31 cellular contexts compared by ENCODE assay signal in genomic region chr12:50026691-50027090, GRCh38. TPM values are rescaled to one million over a fixed set of nuclear protein-coding genes. Genes with fewer than 3 reads are reported as not detected.
A peak's percentile ranks its signal among the peaks of the same experiment; 100 is the strongest.
DNase-seq lines count a peak whose midpoint lies in the region; ATAC-seq, FAIRE-seq and TF ChIP-seq lines count a peak whose summit lies in the region.
"Had no signal": no experiment of that assay in that cellular context is flagged by ENCODE, and none has a peak within 500 bp of the region (broad histone marks: within the 10 kb centered on the region; RNA-seq: fewer than 3 reads in every experiment).

No MANE protein-coding gene starts in this region.

- ATAC-seq in HepG2 (no peak), right lobe of liver (no peak), foreskin keratinocyte (no peak), GM21423 (IDR thresholded peaks at IDR 0.05; ENCODE audit: unreplicated experiment) (no peak)
- ATAC-seq in stimulated activated effector memory CD8-positive, alpha-beta T cell treated with anti-CD3 and anti-CD28 coated beads, Interleukin-12 subunit alpha, Interleukin-12 subunit beta, amount 100 ng/mL, for 72 hours, result no peak
- ATAC-seq: GM23338 had no signal

- H3K9me3 ChIP-seq in HepG2 (ENCODE audit: low read length) (no peaks in the 10 kb centered on the region), right lobe of liver (no peaks in the 10 kb centered on the region), OCI-LY7 (ENCODE audit: low read length) (no peaks in the 10 kb centered on the region), esophagus muscularis mucosa (no peaks in the 10 kb centered on the region)
- H3K9me3 ChIP-seq: BLaER1, HAP-1, SJSA1 had no signal

- POLR2A ChIA-PET in HepG2 (lab: Yijun Ruan, JAX), result no interaction called here
- POLR2A ChIA-PET in OCI-LY7 (lab: Charles Lee), result interaction anchor here (0.7 to 1.1 kb wide), 3 partner anchors 11 to 85 kb away, joined by 3 to 6 read pairs (median 3); partner anchors contain the start of gene COX14

- H3K79me2 ChIP-seq in HepG2 (ENCODE audit: insufficient read depth, low read length) (peaks cover 33% of the 10 kb centered on the region), OCI-LY7 (ENCODE audit: insufficient read depth, low read depth, low read length) (peaks cover 36% of the 10 kb centered on the region)

- TF ChIP-seq RAD21 in HepG2 (CRISPR knock-in tag; IDR thresholded peaks at IDR 0.05), result no peak

- intact Hi-C loops in HepG2 (cut with micrococcal nuclease; ENCODE audit: unreplicated experiment), result no loop called here
- intact Hi-C loops in right lobe of liver (cut with DNase I), result no loop called here
- intact Hi-C loops in OCI-LY7 (cut with micrococcal nuclease; ENCODE audit: unreplicated experiment), result no loop called here
- intact Hi-C loops in esophagus muscularis mucosa (cut with DNase I), result no loop called here

- H3K9me2 ChIP-seq in OCI-LY7 (ENCODE audit: insufficient read depth, low read length), result no peaks in the 10 kb centered on the region

- no peak overlapping the region for H3K9ac ChIP-seq in HepG2 (ENCODE audit: insufficient read depth, low read depth, low read length)
- H3K9ac ChIP-seq: BLaER1 had no signal

- H3K4me1 Mint-ChIP-seq in stimulated activated effector memory CD8-positive, alpha-beta T cell treated with anti-CD3 and anti-CD28 coated beads, Interleukin-12 subunit alpha, Interleukin-12 subunit beta, amount 100 ng/mL, for 72 hours, result peaks cover 20% of the 10 kb centered on the region

- no peaks in the 10 kb centered on the region for H4K20me1 ChIP-seq in HepG2 (ENCODE audit: insufficient read depth, low read length)
- peaks cover 8% of the 10 kb centered on the region; the same call in 1 of the 2 replicates for H4K20me1 ChIP-seq in OCI-LY7 (ENCODE audit: insufficient read depth, low read length)
- H4K20me1 ChIP-seq: BLaER1 had no signal

- H3K4me3 Mint-ChIP-seq in stimulated activated effector memory CD8-positive, alpha-beta T cell treated with anti-CD3 and anti-CD28 coated beads, Interleukin-12 subunit alpha, Interleukin-12 subunit beta, amount 100 ng/mL, for 72 hours, result no peak overlapping the region
- H3K4me3 Mint-ChIP-seq: CD4-positive, CD25-positive, alpha-beta regulatory T cell had no signal

- H3K36me3 Mint-ChIP-seq in stimulated activated effector memory CD8-positive, alpha-beta T cell treated with anti-CD3 and anti-CD28 coated beads, Interleukin-12 subunit alpha, Interleukin-12 subunit beta, amount 100 ng/mL, for 72 hours, result peaks cover 30% of the 10 kb centered on the region
- H3K36me3 Mint-ChIP-seq: CD4-positive, CD25-positive, alpha-beta regulatory T cell had no signal

- CTCF ChIA-PET in HepG2 (lab: Yijun Ruan, JAX; ENCODE audit: low intra/inter-chr PET ratio, low total read pairs), result no interaction called here
- CTCF ChIA-PET in OCI-LY7 (lab: Charles Lee; ENCODE audit: unreplicated experiment), result interaction anchor here (1.8 kb wide), 2 partner anchors 12 to 20 kb away, joined by 5 to 9 read pairs; no protein-coding TSS in a partner anchor

- TF ChIP-seq CTCF in HepG2 (CRISPR knock-in tag; IDR thresholded peaks at IDR 0.05) (no peak), right lobe of liver (IDR thresholded peaks at IDR 0.05) (no peak), OCI-LY7 (conservative IDR thresholded peaks at IDR 0.05; ENCODE audit: low read length) (no peak), esophagus muscularis mucosa (IDR thresholded peaks at IDR 0.05) (no peak), foreskin keratinocyte (conservative IDR thresholded peaks at IDR 0.05) (no peak)

- H3K36me3 ChIP-seq in HepG2 (replicated peaks in 1 of 2; ENCODE audit: control insufficient read depth in 1 of 2, insufficient read depth in 2 of 2, low read length in 2 of 2) (no peaks in the 10 kb centered on the region), right lobe of liver (no peaks in the 10 kb centered on the region), OCI-LY7 (ENCODE audit: insufficient read depth, low read length) (peaks cover 19% of the 10 kb centered on the region), esophagus muscularis mucosa (no peaks in the 10 kb centered on the region)

- WGBS in HepG2 (ENCODE audit: low lambda C conversion rate), result 94% methylated on average over 3 of the region's 3 CpGs
- 86% methylated on average over 3 of the region's 3 CpGs for WGBS in right lobe of liver (ENCODE audit: insufficient coverage, low coverage, low lambda C conversion rate, missing lambda C conversion rate)
- WGBS in esophagus muscularis mucosa, result 88% methylated on average over 3 of the region's 3 CpGs

- H3K4me3 ChIP-seq in HepG2 (replicated peaks in 1 of 3; ENCODE audit: insufficient read depth in 1 of 3, low read depth in 2 of 3, low read length in 3 of 3) (no peak overlapping the region), right lobe of liver (no peak overlapping the region), OCI-LY7 (ENCODE audit: low read depth, low read length, poor library complexity, severe bottlenecking) (no peak overlapping the region), esophagus muscularis mucosa (no peak overlapping the region)
- H3K4me3 ChIP-seq: BLaER1, GM23338, HAP-1, PC-9, SJSA1 had no signal

- FAIRE-seq in HepG2 (lab: Jason Lieb, UNC), result no peak
- FAIRE-seq: GM18507 had no signal

- BruUV-seq in HepG2 (replicated peaks; lab: Mats Ljungman, UMichigan), result no TSS peak
- BruUV-seq in OCI-LY7 (replicated peaks; lab: Mats Ljungman, UMichigan), result no TSS peak

- no peak overlapping the region for H3K4me2 ChIP-seq in HepG2 (ENCODE audit: low read depth, low read length)
- no peak overlapping the region for H3K4me2 ChIP-seq in OCI-LY7 (ENCODE audit: low read length)
- H3K4me2 ChIP-seq: GM23338 had no signal

- H3K27me3 ChIP-seq in HepG2 (ENCODE audit: control insufficient read depth in 1 of 2, insufficient read depth in 2 of 2, low read length in 2 of 2) (no peaks in the 10 kb centered on the region; a peak in 1 of 5 replicates), right lobe of liver (no peaks in the 10 kb centered on the region), esophagus muscularis mucosa (peaks cover 0 to 4% (median 0%) of the 10 kb centered on the region in 4 donors), foreskin keratinocyte (no peaks in the 10 kb centered on the region)
- H3K27me3 ChIP-seq: BLaER1, SJSA1 had no signal

- TF ChIP-seq POLR2A in HepG2 (IDR thresholded peaks at IDR 0.05; ENCODE audit: insufficient read depth in 1 of 2, low read depth in 2 of 2, low read length in 2 of 2) (no peak), right lobe of liver (IDR thresholded peaks at IDR 0.05) (no peak), esophagus muscularis mucosa (IDR thresholded peaks at IDR 0.05; ENCODE audit: low read depth) (no peak)

- in situ Hi-C loops in HepG2 (cut with HindIII; ENCODE audit: extremely low pct_ligation_motif_present, low pct_unique_long_range_greater_than_20kb), result no loop called here

- H3K27ac ChIP-seq in HepG2 (ENCODE audit: extremely low read length, insufficient read depth, low read length) (no peak overlapping the region), right lobe of liver (no peak overlapping the region), OCI-LY7 (ENCODE audit: low read depth, low read length, poor library complexity, severe bottlenecking) (no peak overlapping the region), esophagus muscularis mucosa (replicated peaks in 1 of 4) (no peak overlapping the region), foreskin keratinocyte (no peak overlapping the region)
- H3K27ac ChIP-seq: PC-9 had no signal

- H2AFZ ChIP-seq in HepG2 (ENCODE audit: low read length), result no peak overlapping the region
- H2AFZ ChIP-seq in OCI-LY7 (ENCODE audit: low read length), result peak overlapping the region; percentile 87; the same call in 1 of the 2 replicates

- peaks cover 3% of the 10 kb centered on the region for H3K9me3 Mint-ChIP-seq in stimulated activated effector memory CD8-positive, alpha-beta T cell treated with anti-CD3 and anti-CD28 coated beads, Interleukin-12 subunit alpha, Interleukin-12 subunit beta, amount 100 ng/mL, for 72 hours
- H3K9me3 Mint-ChIP-seq: CD4-positive, CD25-positive, alpha-beta regulatory T cell; GM23338 had no signal

- H3K4me1 ChIP-seq in HepG2 (ENCODE audit: insufficient read depth, low read length) (peaks cover 52% of the 10 kb centered on the region), right lobe of liver (peaks cover 0 to 6% (median 0%) of the 10 kb centered on the region in 4 donors), OCI-LY7 (ENCODE audit: insufficient read depth, low read length, poor library complexity, severe bottlenecking) (peaks cover 30% of the 10 kb centered on the region), esophagus muscularis mucosa (peaks cover 6 to 15% (median 12%) of the 10 kb centered on the region in 4 donors), foreskin keratinocyte (peaks cover 9% of the 10 kb centered on the region)

- H3K27ac Mint-ChIP-seq in stimulated activated effector memory CD8-positive, alpha-beta T cell treated with anti-CD3 and anti-CD28 coated beads, Interleukin-12 subunit alpha, Interleukin-12 subunit beta, amount 100 ng/mL, for 72 hours, result peak overlapping the region; percentile 62
- H3K27ac Mint-ChIP-seq: CD4-positive, CD25-positive, alpha-beta regulatory T cell had no signal

- TF ChIP-seq EP300 in HepG2 (IDR thresholded peaks at IDR 0.05; ENCODE audit: low read depth in 2 of 2, low read length in 2 of 2) (no peak), HepG2 (CRISPR knock-in tag; IDR thresholded peaks at IDR 0.05; ENCODE audit: borderline replicate concordance) (no peak), esophagus muscularis mucosa (IDR thresholded peaks at IDR 0.05) (no peak)

- DNase-seq in HepG2 (ENCODE audit: low spot score) (no peak), right lobe of liver (no peak), OCI-LY7 (ENCODE audit: low spot score) (no peak), esophagus muscularis mucosa (ENCODE audit: extremely low spot score) (peak; percentile 45), foreskin keratinocyte (no peak), hepatic stellate cell (ENCODE audit: low spot score) (no peak)
- DNase-seq in stimulated activated effector memory CD8-positive, alpha-beta T cell treated with anti-CD3 and anti-CD28 coated beads, Interleukin-12 subunit alpha, Interleukin-12 subunit beta, amount 100 ng/mL, for 72 hours (ENCODE audit: low spot score in 2 of 2), result no peak
- DNase-seq: CD4-positive, CD25-positive, alpha-beta regulatory T cell; DMS153; IMR-90; Kasumi-1; MV-4-11; NCI-H1105; NCI-H146; NCI-H2029; NCI-H446; NCI-H524 treated with DMSO at 0.1 percent for 48 hours; NCI-H774; PC-9; Right ventricle myocardium superior; RPMI8226 had no signal

RNA-seq across cellular contexts. Expression of gene RACGAP1, which starts 1.4 kb away (rescaled TPM):
- total RNA-seq in HepG2 (2016; rRNA removed; fragmentation: Illumina TruSeq; extraction: Trizol) (57.9 and 95.5 TPM in 2 replicates), right lobe of liver (1 to 10 TPM; 2.8 to 5.4 (median 4.2) TPM), OCI-LY7 (2022) (93.6 and 104 TPM in 2 replicates), esophagus muscularis mucosa (10 to 100 TPM; 10.5 to 13.3 (median 11.4) TPM), foreskin keratinocyte (80.6 and 101 TPM in 2 replicates)
- total RNA-seq in HepG2 (2016; cell fraction: cytosol; rRNA removed; fragmentation: Illumina TruSeq; extraction: Trizol; ENCODE audit: low read depth), result 19.2 and 25.1 TPM in 2 replicates
- 56.8 and 91.5 TPM in 2 replicates for total RNA-seq in HepG2 (2016; cell fraction: insoluble cytoplasmic fraction; rRNA removed; fragmentation: Illumina TruSeq; extraction: Trizol)
- 22.2 and 24.7 TPM in 2 replicates for total RNA-seq in HepG2 (2016; cell fraction: membrane; rRNA removed; fragmentation: Illumina TruSeq; extraction: Trizol)
- total RNA-seq in HepG2 (2016; cell fraction: nucleus; rRNA removed; fragmentation: Illumina TruSeq; extraction: Trizol), result 29.8 and 36.8 TPM in 2 replicates
- polyA plus RNA-seq in HepG2 (2011; rRNA removed) (14.0 and 16.7 TPM in 2 replicates), foreskin keratinocyte (34.3 and 48.4 TPM in 2 replicates)
- polyA plus RNA-seq in HepG2 (2011; cell fraction: cytosol; rRNA removed), result 11.8 and 12.2 TPM in 2 replicates
- polyA plus RNA-seq in HepG2 (2011; cell fraction: nucleus; rRNA removed), result 15.3 and 17.4 TPM in 2 replicates
- 13.0 and 24.8 TPM in 2 replicates for polyA plus RNA-seq in HepG2 (2012)
- polyA plus RNA-seq in HepG2 (2016; cell fraction: cytosol; fragmentation: Illumina TruSeq; extraction: Trizol; ENCODE audit: low read depth), result 3.3 and 3.8 TPM in 2 replicates
- 55.6 and 59.8 TPM in 2 replicates for polyA plus RNA-seq in HepG2 (2016; cell fraction: insoluble cytoplasmic fraction; fragmentation: Illumina TruSeq; extraction: Trizol; ENCODE audit: low read depth)
- polyA plus RNA-seq in HepG2 (2016; cell fraction: membrane; fragmentation: Illumina TruSeq; extraction: Trizol; ENCODE audit: low read depth), result 8.3 and 9.6 TPM in 2 replicates
- 35.4 and 37.2 TPM in 2 replicates for polyA plus RNA-seq in HepG2 (2016; cell fraction: nucleus; fragmentation: Illumina TruSeq; extraction: Trizol; ENCODE audit: insufficient read depth, low read depth)
- polyA minus RNA-seq in HepG2 (2011; rRNA and poly(A)+ RNA removed; ENCODE audit: low replicate concordance), result 65.5 and 353 TPM in 2 replicates
- polyA minus RNA-seq in HepG2 (2011; cell fraction: cytosol; rRNA and poly(A)+ RNA removed), result 20.2 and 21.7 TPM in 2 replicates
- 17.5 and 21.2 TPM in 2 replicates for polyA minus RNA-seq in HepG2 (2011; cell fraction: nucleus; rRNA and poly(A)+ RNA removed)
- 69.6 and 75.3 TPM in 2 replicates for total RNA-seq in OCI-LY7 (2014; rRNA removed; shearing (Covaris generic))

RNA-seq across cellular contexts. Expression of gene ASIC1, which starts 30.7 kb away (rescaled TPM):
- total RNA-seq in HepG2 (2016; rRNA removed; fragmentation: Illumina TruSeq; extraction: Trizol), result 0.24 and 0.44 TPM in 2 replicates
- total RNA-seq in HepG2 (2016; cell fraction: cytosol; rRNA removed; fragmentation: Illumina TruSeq; extraction: Trizol; ENCODE audit: low read depth), result 0.26 and 0.30 TPM in 2 replicates
- total RNA-seq in HepG2 (2016; cell fraction: insoluble cytoplasmic fraction; rRNA removed; fragmentation: Illumina TruSeq; extraction: Trizol), result 0.19 and 1.1 TPM in 2 replicates
- 0.49 and 0.52 TPM in 2 replicates for total RNA-seq in HepG2 (2016; cell fraction: membrane; rRNA removed; fragmentation: Illumina TruSeq; extraction: Trizol)
- total RNA-seq in HepG2 (2016; cell fraction: nucleus; rRNA removed; fragmentation: Illumina TruSeq; extraction: Trizol), result 0.47 and 0.75 TPM in 2 replicates
- 1.3 and 1.5 TPM in 2 replicates for polyA plus RNA-seq in HepG2 (2011; rRNA removed)
- 0.85 and 0.98 TPM in 2 replicates for polyA plus RNA-seq in HepG2 (2011; cell fraction: cytosol; rRNA removed)
- polyA plus RNA-seq in HepG2 (2011; cell fraction: nucleus; rRNA removed), result 2.6 and 3.1 TPM in 2 replicates
- 0.56 and 0.67 TPM in 2 replicates for polyA plus RNA-seq in HepG2 (2012)
- 0.34 and 0.51 TPM in 2 replicates for polyA plus RNA-seq in HepG2 (2016; cell fraction: cytosol; fragmentation: Illumina TruSeq; extraction: Trizol; ENCODE audit: low read depth)
- polyA plus RNA-seq in HepG2 (2016; cell fraction: insoluble cytoplasmic fraction; fragmentation: Illumina TruSeq; extraction: Trizol; ENCODE audit: low read depth), result 0.59 and 0.66 TPM in 2 replicates
- 0.59 and 0.63 TPM in 2 replicates for polyA plus RNA-seq in HepG2 (2016; cell fraction: membrane; fragmentation: Illumina TruSeq; extraction: Trizol; ENCODE audit: low read depth)
- polyA plus RNA-seq in HepG2 (2016; cell fraction: nucleus; fragmentation: Illumina TruSeq; extraction: Trizol; ENCODE audit: insufficient read depth, low read depth), result 2.9 and 3.2 TPM in 2 replicates
- 2.0 and 12.2 TPM in 2 replicates for polyA minus RNA-seq in HepG2 (2011; rRNA and poly(A)+ RNA removed; ENCODE audit: low replicate concordance)
- polyA minus RNA-seq in HepG2 (2011; cell fraction: cytosol; rRNA and poly(A)+ RNA removed), result 0.40 and 0.88 TPM in 2 replicates
- polyA minus RNA-seq in HepG2 (2011; cell fraction: nucleus; rRNA and poly(A)+ RNA removed), result 0.87 and 1.3 TPM in 2 replicates
- under 1 TPM in 4 of 6 experiments, not detected in 2; 0.07 to 0.19 (median 0.15) TPM for total RNA-seq in right lobe of liver
- total RNA-seq in OCI-LY7 (2014; rRNA removed; shearing (Covaris generic)), result 0.05 TPM in 1 of 2 replicates, not detected in the other
- 0.57 and 0.59 TPM in 2 replicates for total RNA-seq in OCI-LY7 (2022)
- 1 to 10 TPM in 3 of 4 donors, under 1 TPM in 1; 0.66 to 5.6 (median 2.9) TPM for total RNA-seq in esophagus muscularis mucosa
- 3.3 and 4.3 TPM in 2 replicates for total RNA-seq in foreskin keratinocyte
- polyA plus RNA-seq in foreskin keratinocyte, result 4.3 and 5.6 TPM in 2 replicates
- total RNA-seq: Daoy had no signal

RNA-seq across cellular contexts. Expression of gene AQP6, which starts 53.9 kb away (rescaled TPM):
- 0.51 and 1.3 TPM in 2 replicates for total RNA-seq in HepG2 (2016; rRNA removed; fragmentation: Illumina TruSeq; extraction: Trizol)
- total RNA-seq in HepG2 (2016; cell fraction: cytosol; rRNA removed; fragmentation: Illumina TruSeq; extraction: Trizol; ENCODE audit: low read depth), result 0.20 and 0.35 TPM in 2 replicates
- 0.54 and 1.1 TPM in 2 replicates for total RNA-seq in HepG2 (2016; cell fraction: insoluble cytoplasmic fraction; rRNA removed; fragmentation: Illumina TruSeq; extraction: Trizol)
- total RNA-seq in HepG2 (2016; cell fraction: membrane; rRNA removed; fragmentation: Illumina TruSeq; extraction: Trizol), result 0.55 and 0.59 TPM in 2 replicates
- total RNA-seq in HepG2 (2016; cell fraction: nucleus; rRNA removed; fragmentation: Illumina TruSeq; extraction: Trizol), result 0.47 and 0.87 TPM in 2 replicates
- 0.32 and 0.38 TPM in 2 replicates for polyA plus RNA-seq in HepG2 (2011; rRNA removed)
- 0.21 and 0.23 TPM in 2 replicates for polyA plus RNA-seq in HepG2 (2011; cell fraction: cytosol; rRNA removed)
- 0.64 and 0.79 TPM in 2 replicates for polyA plus RNA-seq in HepG2 (2011; cell fraction: nucleus; rRNA removed)
- 0.43 and 0.78 TPM in 2 replicates for polyA plus RNA-seq in HepG2 (2012)
- polyA plus RNA-seq in HepG2 (2016; cell fraction: cytosol; fragmentation: Illumina TruSeq; extraction: Trizol; ENCODE audit: low read depth), result 0.23 and 0.31 TPM in 2 replicates
- 0.48 and 0.69 TPM in 2 replicates for polyA plus RNA-seq in HepG2 (2016; cell fraction: insoluble cytoplasmic fraction; fragmentation: Illumina TruSeq; extraction: Trizol; ENCODE audit: low read depth)
- polyA plus RNA-seq in HepG2 (2016; cell fraction: membrane; fragmentation: Illumina TruSeq; extraction: Trizol; ENCODE audit: low read depth), result 0.23 and 0.48 TPM in 2 replicates
- polyA plus RNA-seq in HepG2 (2016; cell fraction: nucleus; fragmentation: Illumina TruSeq; extraction: Trizol; ENCODE audit: insufficient read depth, low read depth), result 1.6 and 2.3 TPM in 2 replicates
- polyA minus RNA-seq in HepG2 (2011; rRNA and poly(A)+ RNA removed; ENCODE audit: low replicate concordance), result 0.16 and 0.48 TPM in 2 replicates
- polyA minus RNA-seq in HepG2 (2011; cell fraction: cytosol; rRNA and poly(A)+ RNA removed), result not detected in 2 replicates
- polyA minus RNA-seq in HepG2 (2011; cell fraction: nucleus; rRNA and poly(A)+ RNA removed), result 0.25 TPM in 1 of 2 replicates, not detected in the other
- total RNA-seq in right lobe of liver, result under 1 TPM in 2 of 6 experiments, not detected in 4; 0.31 to 0.34 TPM
- not detected in 2 replicates for total RNA-seq in OCI-LY7 (2014; rRNA removed; shearing (Covaris generic))
- not detected in 2 replicates for total RNA-seq in OCI-LY7 (2022)
- total RNA-seq in esophagus muscularis mucosa, result under 1 TPM in 1 of 4 donors, not detected in 3; 0.11 TPM
- 0.03 and 0.11 TPM in 2 replicates for total RNA-seq in foreskin keratinocyte
- 0.11 and 0.16 TPM in 2 replicates for polyA plus RNA-seq in foreskin keratinocyte
- total RNA-seq: A172; CD4-positive, CD25-positive, alpha-beta regulatory T cell; GM23338; IMR-90; MCF 10A; PC-9; Right ventricle myocardium superior; SJSA1 had no signal
- polyA plus RNA-seq: AG04450; CD4-positive, CD25-positive, alpha-beta regulatory T cell; IMR-90 had no signal

RNA-seq across cellular contexts. Expression of gene SMARCD1, which starts 58.5 kb away (rescaled TPM):
- total RNA-seq in HepG2 (2016; rRNA removed; fragmentation: Illumina TruSeq; extraction: Trizol), result 54.6 and 64.9 TPM in 2 replicates
- total RNA-seq in HepG2 (2016; cell fraction: cytosol; rRNA removed; fragmentation: Illumina TruSeq; extraction: Trizol; ENCODE audit: low read depth), result 18.3 and 19.3 TPM in 2 replicates
- total RNA-seq in HepG2 (2016; cell fraction: insoluble cytoplasmic fraction; rRNA removed; fragmentation: Illumina TruSeq; extraction: Trizol), result 53.8 and 56.6 TPM in 2 replicates
- total RNA-seq in HepG2 (2016; cell fraction: membrane; rRNA removed; fragmentation: Illumina TruSeq; extraction: Trizol), result 51.5 and 52.7 TPM in 2 replicates
- 46.9 and 61.3 TPM in 2 replicates for total RNA-seq in HepG2 (2016; cell fraction: nucleus; rRNA removed; fragmentation: Illumina TruSeq; extraction: Trizol)
- polyA plus RNA-seq in HepG2 (2011; rRNA removed), result 51.7 and 55.5 TPM in 2 replicates
- polyA plus RNA-seq in HepG2 (2011; cell fraction: cytosol; rRNA removed), result 35.2 and 38.4 TPM in 2 replicates
- polyA plus RNA-seq in HepG2 (2011; cell fraction: nucleus; rRNA removed), result 69.3 and 71.6 TPM in 2 replicates
- 35.8 and 43.5 TPM in 2 replicates for polyA plus RNA-seq in HepG2 (2012)
- 12.2 and 14.5 TPM in 2 replicates for polyA plus RNA-seq in HepG2 (2016; cell fraction: cytosol; fragmentation: Illumina TruSeq; extraction: Trizol; ENCODE audit: low read depth)
- polyA plus RNA-seq in HepG2 (2016; cell fraction: insoluble cytoplasmic fraction; fragmentation: Illumina TruSeq; extraction: Trizol; ENCODE audit: low read depth), result 51.0 and 65.3 TPM in 2 replicates
- polyA plus RNA-seq in HepG2 (2016; cell fraction: membrane; fragmentation: Illumina TruSeq; extraction: Trizol; ENCODE audit: low read depth), result 41.4 and 44.8 TPM in 2 replicates
- 82.4 and 96.0 TPM in 2 replicates for polyA plus RNA-seq in HepG2 (2016; cell fraction: nucleus; fragmentation: Illumina TruSeq; extraction: Trizol; ENCODE audit: insufficient read depth, low read depth)
- polyA minus RNA-seq in HepG2 (2011; rRNA and poly(A)+ RNA removed; ENCODE audit: low replicate concordance), result 82.5 and 134 TPM in 2 replicates
- 41.4 and 46.1 TPM in 2 replicates for polyA minus RNA-seq in HepG2 (2011; cell fraction: cytosol; rRNA and poly(A)+ RNA removed)
- polyA minus RNA-seq in HepG2 (2011; cell fraction: nucleus; rRNA and poly(A)+ RNA removed), result 68.1 and 69.0 TPM in 2 replicates
- total RNA-seq in right lobe of liver, result 10 to 100 TPM; 13.3 to 35.0 (median 16.4) TPM
- 117 and 134 TPM in 2 replicates for total RNA-seq in OCI-LY7 (2014; rRNA removed; shearing (Covaris generic))
- total RNA-seq in OCI-LY7 (2022), result 92.8 and 109 TPM in 2 replicates
- total RNA-seq in esophagus muscularis mucosa, result 10 to 100 TPM; 20.3 to 72.4 (median 45.2) TPM
- 99.8 and 102 TPM in 2 replicates for total RNA-seq in foreskin keratinocyte
- 53.4 and 59.7 TPM in 2 replicates for polyA plus RNA-seq in foreskin keratinocyte
